ENCODE assay signal across 12 cellular contexts in the genomic region with DNA sequence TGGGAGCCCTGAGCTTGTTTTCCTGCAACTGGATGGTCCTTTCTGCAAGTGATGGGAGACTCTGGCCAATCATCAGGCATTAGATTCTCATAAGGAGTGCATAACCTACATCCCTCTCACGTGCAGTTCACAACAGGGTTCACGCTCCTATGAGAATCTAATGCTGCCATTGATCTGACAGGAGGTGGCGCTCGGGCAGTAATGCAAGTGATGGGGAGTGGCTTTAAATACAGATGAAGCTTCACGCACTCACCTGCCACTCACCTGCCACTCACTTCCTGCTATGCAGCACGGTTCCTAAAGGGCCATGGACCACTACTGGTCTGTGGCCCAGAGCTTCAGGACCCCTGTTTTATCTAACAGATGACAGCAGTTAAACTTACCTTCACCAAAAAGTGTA. TPM values are rescaled to one million over a fixed set of nuclear protein-coding genes. Genes with fewer than 3 reads are reported as not detected.
DNase-seq lines count a peak whose midpoint lies in the region; ATAC-seq, FAIRE-seq and TF ChIP-seq lines count a peak whose summit lies in the region.
"Had no signal": no experiment of that assay in that cellular context is flagged by ENCODE, and none has a peak within 500 bp of the region (broad histone marks: within the 10 kb centered on the region; RNA-seq: fewer than 3 reads in every experiment).

No MANE protein-coding gene starts in this region.

- WGBS in small intestine, 3 donors = 37 to 67% (median 60%) methylated on average over 6 of the region's 6 CpGs
- WGBS in right cardiac atrium = 73% methylated on average over 6 of the region's 6 CpGs

- H3K9ac ChIP-seq in MM.1S (ENCODE audit: low read length) = no peak overlapping the region

- H3K4me3 Mint-ChIP-seq in T-helper 17 cell = no peak overlapping the region
- H3K4me3 Mint-ChIP-seq in activated naive CD4-positive, alpha-beta T cell treated with anti-CD3 and anti-CD28 coated beads for 36 hours = no peak overlapping the region

- H3K9me3 ChIP-seq in T-helper 17 cell (ENCODE audit: control insufficient read depth, low read length, poor library complexity, severe bottlenecking) (no peaks in the 10 kb centered on the region), small intestine (ENCODE audit: control insufficient read depth, low read depth) (no peaks in the 10 kb centered on the region), MM.1S (replicated peaks; ENCODE audit: insufficient read depth, low read length) (no peaks in the 10 kb centered on the region), right cardiac atrium (ENCODE audit: control insufficient read depth, low read length) (no peaks in the 10 kb centered on the region)

- H2AFZ ChIP-seq in MM.1S (ENCODE audit: low read length) = no peak overlapping the region
- H2AFZ ChIP-seq: hepatocyte had no signal

- H3K36me3 ChIP-seq in small intestine (ENCODE audit: control insufficient read depth in 2 of 2, insufficient read depth in 2 of 2, low read length in 2 of 2) (no peaks in the 10 kb centered on the region), MM.1S (replicated peaks; ENCODE audit: insufficient read depth, low read length) (no peaks in the 10 kb centered on the region)

- DNase-seq in HT-29 (ENCODE audit: low spot score) (peak; percentile 75), T-helper 17 cell (peak; percentile 12 to 32 (median 30)), small intestine (peak; percentile 66), MM.1S (no peak), OCI-M1 (lab: John Stamatoyannopoulos, UW) (no peak), islet precursor cell (no peak), right cardiac atrium (no peak)
- DNase-seq in activated naive CD4-positive, alpha-beta T cell treated with anti-CD3 and anti-CD28 coated beads for 36 hours = peak; percentile 60
- DNase-seq: DMS79 treated with DMSO at 0.1 percent for 48 hours, NCI-H2029 had no signal

- no peak for TF ChIP-seq CTCF in MM.1S (IDR thresholded peaks at IDR 0.05; ENCODE audit: low read length)

- H3K27me3 ChIP-seq in small intestine (ENCODE audit: control insufficient read depth in 2 of 2, insufficient read depth in 2 of 2, low read length in 2 of 2) (no peaks in the 10 kb centered on the region), MM.1S (replicated peaks; ENCODE audit: insufficient read depth, low read length) (no peaks in the 10 kb centered on the region), right cardiac atrium (ENCODE audit: control insufficient read depth, insufficient read depth) (no peaks in the 10 kb centered on the region)
- H3K27me3 ChIP-seq: hepatocyte had no signal

- H4K20me1 ChIP-seq in MM.1S (ENCODE audit: insufficient read depth, low read length) = no peaks in the 10 kb centered on the region

- intact Hi-C loops in activated naive CD4-positive, alpha-beta T cell treated with anti-CD3 and anti-CD28 coated beads for 36 hours (cut with micrococcal nuclease) = no loop called here
- intact Hi-C loops in right cardiac atrium (cut with DNase I) = no loop called here

- no peaks in the 10 kb centered on the region for H3K36me3 Mint-ChIP-seq in T-helper 17 cell (ENCODE audit: low read depth)
- peaks cover 3% of the 10 kb centered on the region for H3K36me3 Mint-ChIP-seq in activated naive CD4-positive, alpha-beta T cell treated with anti-CD3 and anti-CD28 coated beads for 36 hours (ENCODE audit: low read depth)

- no peaks in the 10 kb centered on the region for H3K9me3 Mint-ChIP-seq in activated naive CD4-positive, alpha-beta T cell treated with anti-CD3 and anti-CD28 coated beads for 36 hours

- H3K79me2 ChIP-seq in MM.1S (ENCODE audit: low read length) = no peaks in the 10 kb centered on the region

- no peak overlapping the region for H3K27ac Mint-ChIP-seq in T-helper 17 cell
- peak overlapping the region; percentile 58 for H3K27ac Mint-ChIP-seq in activated naive CD4-positive, alpha-beta T cell treated with anti-CD3 and anti-CD28 coated beads for 36 hours

- H3K27me3 Mint-ChIP-seq in T-helper 17 cell = no peaks in the 10 kb centered on the region
- H3K27me3 Mint-ChIP-seq in activated naive CD4-positive, alpha-beta T cell treated with anti-CD3 and anti-CD28 coated beads for 36 hours (ENCODE audit: low read depth) = no peaks in the 10 kb centered on the region

- H3F3A ChIP-seq in MM.1S (ENCODE audit: insufficient read depth, low read length) = no peaks in the 10 kb centered on the region

- H3K4me1 ChIP-seq in small intestine (ENCODE audit: control insufficient read depth in 2 of 2, insufficient read depth in 1 of 2, low read depth in 1 of 2, low read length in 1 of 2) = no peaks in the 10 kb centered on the region
- no peaks in the 10 kb centered on the region for H3K4me1 ChIP-seq in MM.1S (ENCODE audit: low read length)
- peaks cover 4% of the 10 kb centered on the region for H3K4me1 ChIP-seq in right cardiac atrium (ENCODE audit: control insufficient read depth, insufficient read depth, low read length)

- no peak overlapping the region for H3K4me3 ChIP-seq in small intestine (ENCODE audit: low read depth in 1 of 2, low read length in 2 of 2)
- no peak overlapping the region for H3K4me3 ChIP-seq in MM.1S (ENCODE audit: low read length)
- no peak overlapping the region for H3K4me3 ChIP-seq in right cardiac atrium (ENCODE audit: low read length)
- H3K4me3 ChIP-seq: hepatocyte, skin epidermis had no signal

- H3K27ac ChIP-seq in small intestine (ENCODE audit: low read depth in 1 of 2, low read length in 1 of 2) (no peak overlapping the region), MM.1S (ENCODE audit: low read length) (no peak overlapping the region), right cardiac atrium (ENCODE audit: low read length) (no peak overlapping the region)
- H3K27ac ChIP-seq: hepatocyte, skin epidermis had no signal

- no peak overlapping the region for H3K4me2 ChIP-seq in MM.1S (ENCODE audit: low read depth, low read length)
- H3K4me2 ChIP-seq: hepatocyte had no signal

- CTCF ChIA-PET in activated naive CD4-positive, alpha-beta T cell treated with anti-CD3 and anti-CD28 coated beads for 36 hours (lab: Charles Lee) = interaction anchor here (0.6 to 1.2 kb wide), 3 partner anchors 9 to 319 kb away, joined by 4 to 5 read pairs (median 5); no protein-coding TSS in a partner anchor

- no peaks in the 10 kb centered on the region for H3K9me2 ChIP-seq in MM.1S (replicated peaks; ENCODE audit: insufficient read depth, low read length)

- no peak for FAIRE-seq in small intestine (lab: Jason Lieb, UNC)

- peaks cover 18% of the 10 kb centered on the region for H3K4me1 Mint-ChIP-seq in T-helper 17 cell
- peaks cover 28% of the 10 kb centered on the region for H3K4me1 Mint-ChIP-seq in activated naive CD4-positive, alpha-beta T cell treated with anti-CD3 and anti-CD28 coated beads for 36 hours (ENCODE audit: low read depth)

- peak; percentile 87 for ATAC-seq in T-helper 17 cell
- ATAC-seq in right cardiac atrium = no peak

RNA-seq across cellular contexts. Expression of gene CSNK1G1, which starts 21.4 kb away (rescaled TPM):
- total RNA-seq in HT-29 (2014; rRNA removed; shearing (Covaris generic)) = 11.8 and 12.6 TPM in 2 replicates
- total RNA-seq in T-helper 17 cell (10 to 100 TPM; 23.2 to 25.5 TPM), right cardiac atrium (10 to 100 TPM in 1 of 4 donors, 1 to 10 TPM in 3; 7.6 to 11.5 (median 7.9) TPM)
- 10 to 100 TPM; 14.8 to 16.6 TPM for total RNA-seq in activated naive CD4-positive, alpha-beta T cell treated with anti-CD3 and anti-CD28 coated beads for 36 hours
- polyA plus RNA-seq in small intestine (1 to 10 TPM; 2.5 to 5.3 (median 2.7) TPM), right cardiac atrium (2.3 TPM)

RNA-seq across cellular contexts. Expression of gene PCLAF, which starts 46.7 kb away (rescaled TPM):
- 80.0 and 83.7 TPM in 2 replicates for total RNA-seq in HT-29 (2014; rRNA removed; shearing (Covaris generic))
- total RNA-seq in T-helper 17 cell (under 1 TPM; 0.76 to 0.85 TPM), right cardiac atrium (1 to 10 TPM in 2 of 4 donors, not detected in 2; 1.0 TPM)
- 100 to 1,000 TPM; 117 to 118 TPM for total RNA-seq in activated naive CD4-positive, alpha-beta T cell treated with anti-CD3 and anti-CD28 coated beads for 36 hours
- polyA plus RNA-seq in small intestine (10 to 100 TPM in 2 of 3 donors, 1 to 10 TPM in 1; 3.5 to 89.1 (median 21.5) TPM), right cardiac atrium (0.57 TPM)

RNA-seq across cellular contexts. Expression of gene TRIP4, which starts 53.1 kb away (rescaled TPM):
- total RNA-seq in HT-29 (2014; rRNA removed; shearing (Covaris generic)) = 5.4 and 6.1 TPM in 2 replicates
- 10 to 100 TPM; 14.9 to 17.5 TPM for total RNA-seq in T-helper 17 cell
- total RNA-seq in activated naive CD4-positive, alpha-beta T cell treated with anti-CD3 and anti-CD28 coated beads for 36 hours = 10 to 100 TPM; 13.7 to 14.5 TPM
- 10 to 100 TPM; 21.9 to 63.3 (median 37.3) TPM for polyA plus RNA-seq in small intestine
- 10 to 100 TPM; 15.2 to 20.1 (median 19.0) TPM for total RNA-seq in right cardiac atrium
- polyA plus RNA-seq in right cardiac atrium = 11.7 TPM

Comparison
In these comparisons a context has a peak if more than half of its experiments do, and no peak if none do; other contexts are left out.
1. DNase-seq: peak in HT-29 (single experiment), T-helper 17 cell (3 of 3), activated naive CD4-positive, alpha-beta T cell treated with anti-CD3 and anti-CD28 coated beads for 36 hours (single experiment) and small intestine (single experiment); none in MM.1S (single experiment), OCI-M1 (single experiment), islet precursor cell (single experiment) and right cardiac atrium (0 of 3).
2. RNA of gene PCLAF, which starts 46.7 kb away (total RNA-seq): 117 to 118 TPM in activated naive CD4-positive, alpha-beta T cell treated with anti-CD3 and anti-CD28 coated beads for 36 hours and 80.0 to 83.7 TPM in HT-29; 1.0 TPM in right cardiac atrium and 0.76 to 0.85 TPM in T-helper 17 cell; every median in the first group is over 10 times any median in the second.